ENCODE assay signal across 19 cellular contexts in genomic region chr11:20021212-20021611, GRCh38.
DNase-seq lines count a peak whose midpoint lies in the region; FAIRE-seq and TF ChIP-seq lines count a peak whose summit lies in the region.
"Had no signal": no experiment of that assay in that cellular context is flagged by ENCODE, and none has a peak within 500 bp of the region (broad histone marks: within the 10 kb centered on the region; RNA-seq: fewer than 3 reads in every experiment).

No MANE protein-coding gene starts in this region.

- peak overlapping the region in 2 of 3 experiments; percentile 96 to 97; a peak in 3 of 7 replicates for H3K27ac Mint-ChIP-seq in H9
- H3K27ac Mint-ChIP-seq in neural progenitor cell: no peak overlapping the region
- H3K27ac Mint-ChIP-seq: T-helper 1 cell treated with Interleukin-12 subunit alpha and Interleukin-12 subunit beta and Interleukin-4 antibody, amounts not matched to agents 30 μg/mL and 1 μg/mL, for 36 hours had no signal

- H3K27ac ChIP-seq in H9 (ENCODE audit: insufficient read length, low read depth, low read length) (no peak overlapping the region), endothelial cell of umbilical vein (ENCODE audit: insufficient read depth, low read depth, low read length) (peak overlapping the region; percentile 88), neural progenitor cell (peak overlapping the region; percentile 93), mammary epithelial cell (ENCODE audit: insufficient read depth, low read depth, low read length) (no peak overlapping the region)
- H3K27ac ChIP-seq: BLaER1, HL-60, KMS-11 had no signal

- no peak overlapping the region for H2BK12ac ChIP-seq in H9 (ENCODE audit: insufficient read length, low read depth, low read length)

- CTCF ChIA-PET in endothelial cell of umbilical vein (lab: Charles Lee): no interaction called here
- CTCF ChIA-PET in mammary epithelial cell (lab: Charles Lee; ENCODE audit: low non-redundant PET): no interaction called here

- H3K36me3 ChIP-seq in endothelial cell of umbilical vein (ENCODE audit: control insufficient read depth in 2 of 2, extremely low read depth in 1 of 2, insufficient read depth in 2 of 2, low read length in 2 of 2) (no peaks in the 10 kb centered on the region), neural progenitor cell (no peaks in the 10 kb centered on the region), mammary epithelial cell (ENCODE audit: insufficient read depth, low read length) (no peaks in the 10 kb centered on the region)
- H3K36me3 ChIP-seq: BLaER1 had no signal

- no peaks in the 10 kb centered on the region for H3K9me3 ChIP-seq in H9 (ENCODE audit: control insufficient read depth, low read depth, low read length)
- H3K9me3 ChIP-seq in endothelial cell of umbilical vein (replicated peaks; ENCODE audit: control insufficient read depth, insufficient read depth, low read length): no peaks in the 10 kb centered on the region
- H3K9me3 ChIP-seq in neural progenitor cell (ENCODE audit: low read depth): no peaks in the 10 kb centered on the region
- H3K9me3 ChIP-seq in mammary epithelial cell (replicated peaks; ENCODE audit: insufficient read depth, low read length): no peaks in the 10 kb centered on the region
- H3K9me3 ChIP-seq: BLaER1, MG63 had no signal

- H3K18ac ChIP-seq in H9 (ENCODE audit: insufficient read length, low read depth, low read length): no peak overlapping the region

- peaks cover 40 to 41% of the 10 kb centered on the region in 2 experiments for H3K4me1 Mint-ChIP-seq in H9
- H3K4me1 Mint-ChIP-seq in neural progenitor cell: peaks cover 40% of the 10 kb centered on the region

- H3K23ac ChIP-seq in H9 (ENCODE audit: insufficient read length, low read depth, low read length): no peak overlapping the region

- H3K27me3 ChIP-seq in H9 (ENCODE audit: insufficient read depth, low read length): no peaks in the 10 kb centered on the region
- no peaks in the 10 kb centered on the region for H3K27me3 ChIP-seq in endothelial cell of umbilical vein (ENCODE audit: control insufficient read depth in 2 of 2, insufficient read depth in 2 of 2, low read length in 2 of 2)
- no peaks in the 10 kb centered on the region for H3K27me3 ChIP-seq in neural progenitor cell
- H3K27me3 ChIP-seq in mammary epithelial cell (ENCODE audit: insufficient read depth, low read length): no peaks in the 10 kb centered on the region
- H3K27me3 ChIP-seq: BLaER1, MG63 had no signal

- peaks cover 11% of the 10 kb centered on the region for H3K23me2 ChIP-seq in H9 (ENCODE audit: insufficient read length, low read depth, low read length, poor library complexity, severe bottlenecking)

- H3F3A ChIP-seq in neural progenitor cell (ENCODE audit: low read depth): peaks cover 70% of the 10 kb centered on the region

- H3K4me3 ChIP-seq in endothelial cell of umbilical vein (replicated peaks in 1 of 3; ENCODE audit: insufficient read depth in 1 of 3, low read depth in 1 of 3, low read length in 3 of 3) (no peak overlapping the region), neural progenitor cell (peak overlapping the region; percentile 50), mammary epithelial cell (replicated peaks in 1 of 3; ENCODE audit: insufficient read depth in 1 of 3, low read depth in 2 of 3, low read length in 3 of 3) (no peak overlapping the region)
- H3K4me3 ChIP-seq: BLaER1, MG63 had no signal

- no peak overlapping the region for H3K56ac ChIP-seq in H9 (ENCODE audit: insufficient read length, low read depth, low read length)

- dilution Hi-C loops in endothelial cell of umbilical vein (cut with MboI; ENCODE audit: extremely low pct_ligation_motif_present, low sequenced_read_pairs) (no loop called here), mammary epithelial cell (cut with HindIII; ENCODE audit: low sequenced_read_pairs) (no loop called here)

- DNase-seq in H9 (no peak), NCI-H69 (lab: John Stamatoyannopoulos, UW) (peak; percentile 83), endothelial cell of umbilical vein (ENCODE audit: low read depth, low spot score) (no peak), neural progenitor cell (ENCODE audit: low spot score) (no peak), urothelium cell line (ENCODE audit: low spot score) (no peak), HCEC 1CT (no peak), mammary epithelial cell (no peak)
- DNase-seq: DMS 273 treated with DMSO at 0.1 percent for 48 hours; MG63; NCI-H1694 treated with DMSO at 0.1 percent for 48 hours; NCI-H2171; NCI-H510A treated with DMSO at 0.1 percent for 48 hours; NK-92 treated with Interleukin-12 subunit alpha and Interleukin-12 subunit beta, amount 100 ng/mL, for 24 hours; Right ventricle myocardium superior had no signal

- H3K9me3 Mint-ChIP-seq in H9 (no peaks in the 10 kb centered on the region), neural progenitor cell (no peaks in the 10 kb centered on the region)
- H3K9me3 Mint-ChIP-seq: T-helper 1 cell treated with Interleukin-12 subunit alpha and Interleukin-12 subunit beta and Interleukin-4 antibody, amounts not matched to agents 30 μg/mL and 1 μg/mL, for 36 hours had no signal

- H3K4ac ChIP-seq in H9 (ENCODE audit: low read depth, low read length): no peak overlapping the region

- no peaks in the 10 kb centered on the region for H3K9me1 ChIP-seq in endothelial cell of umbilical vein (replicated peaks; ENCODE audit: control insufficient read depth, extremely low read depth, insufficient read depth, low read length)

- H3K4me3 Mint-ChIP-seq in H9 (peak overlapping the region in 1 of 2 experiments; percentile 75; a peak in 1 of 5 replicates), neural progenitor cell (peak overlapping the region; percentile 42)
- H3K4me3 Mint-ChIP-seq: T-helper 1 cell treated with Interleukin-12 subunit alpha and Interleukin-12 subunit beta and Interleukin-4 antibody, amounts not matched to agents 30 μg/mL and 1 μg/mL, for 36 hours had no signal

- BruUV-seq in endothelial cell of umbilical vein (replicated peaks; lab: Mats Ljungman, UMichigan) (no TSS peak), mammary epithelial cell (replicated peaks; lab: Mats Ljungman, UMichigan) (no TSS peak)

- H2BK15ac ChIP-seq in H9 (ENCODE audit: low read depth, low read length): no peak overlapping the region

- no peak overlapping the region for H2BK120ac ChIP-seq in H9 (ENCODE audit: low read depth, low read length, poor library complexity, severe bottlenecking)

- FAIRE-seq in endothelial cell of umbilical vein (lab: Jason Lieb, UNC): peak; percentile 4
- FAIRE-seq in urothelium cell line (lab: Jason Lieb, UNC): no peak
- FAIRE-seq: GM18507 had no signal

- H4K8ac ChIP-seq in H9 (replicated peaks; ENCODE audit: insufficient read length, low read depth, low read length): no peak overlapping the region

- H4K91ac ChIP-seq in H9 (ENCODE audit: insufficient read length, low read depth, low read length): no peak overlapping the region

- H2AK5ac ChIP-seq in H9 (ENCODE audit: insufficient read length, low read length): no peak overlapping the region

- H3K9ac ChIP-seq in H9 (ENCODE audit: extremely low read depth, insufficient read length, low read length) (no peak overlapping the region), endothelial cell of umbilical vein (replicated peaks; ENCODE audit: extremely low read depth, insufficient read depth, low read length) (no peak overlapping the region), neural progenitor cell (no peak overlapping the region), mammary epithelial cell (ENCODE audit: insufficient read depth, low read length) (no peak overlapping the region)
- H3K9ac ChIP-seq: BLaER1, KMS-11 had no signal

- H2BK20ac ChIP-seq in H9 (ENCODE audit: low read depth, low read length, poor library complexity, severe bottlenecking): no peak overlapping the region

- no peak overlapping the region for H2BK5ac ChIP-seq in H9 (ENCODE audit: insufficient read length, low read length)

- H3K79me2 ChIP-seq in H9 (ENCODE audit: insufficient read depth, low read length) (peaks cover 8% of the 10 kb centered on the region; the same call in 1 of the 2 replicates), endothelial cell of umbilical vein (ENCODE audit: control insufficient read depth, insufficient read depth, low read length) (peaks cover 7% of the 10 kb centered on the region), neural progenitor cell (ENCODE audit: low read depth) (peaks cover 25% of the 10 kb centered on the region), mammary epithelial cell (ENCODE audit: insufficient read depth, low read length) (peaks cover 28% of the 10 kb centered on the region)

- POLR2A ChIA-PET in endothelial cell of umbilical vein (lab: Charles Lee): no interaction called here

- TF ChIP-seq POLR2A in endothelial cell of umbilical vein (IDR thresholded peaks at IDR 0.05; ENCODE audit: low read depth, low read length): no peak

- H3K4me1 ChIP-seq in H9 (ENCODE audit: insufficient read depth, low read length) (peaks cover 42% of the 10 kb centered on the region), endothelial cell of umbilical vein (ENCODE audit: control insufficient read depth, extremely low read depth, insufficient read depth, low read length) (peaks cover 29% of the 10 kb centered on the region), neural progenitor cell (peaks cover 66% of the 10 kb centered on the region), mammary epithelial cell (ENCODE audit: insufficient read depth, low read length) (peaks cover 39% of the 10 kb centered on the region)

- no peak overlapping the region for H3K14ac ChIP-seq in H9 (ENCODE audit: insufficient read depth, low read length)

- intact Hi-C loops in endothelial cell of umbilical vein (cut with micrococcal nuclease): loop anchor here (5.0 kb wide), 2 partner anchors 91 to 649 kb away; no protein-coding TSS in a partner anchor
- intact Hi-C loops in mammary epithelial cell (cut with micrococcal nuclease): no loop called here

- no peak overlapping the region for H4K5ac ChIP-seq in H9 (ENCODE audit: insufficient read length, low read depth, low read length)

- H3K36me3 Mint-ChIP-seq in H9 (ENCODE audit: insufficient read depth in 1 of 3, low read depth in 3 of 3): no peaks in the 10 kb centered on the region; a peak in 1 of 7 replicates
- H3K36me3 Mint-ChIP-seq in neural progenitor cell: peaks cover 3% of the 10 kb centered on the region

- H2AFZ ChIP-seq in H9 (ENCODE audit: low read length) (no peak overlapping the region), endothelial cell of umbilical vein (ENCODE audit: low read depth, low read length) (no peak overlapping the region), neural progenitor cell (replicated peaks) (no peak overlapping the region), mammary epithelial cell (ENCODE audit: low read depth, low read length) (no peak overlapping the region)

- H3T11ph ChIP-seq in H9 (ENCODE audit: low read length): no peak overlapping the region

- TF ChIP-seq CTCF in H9 (conservative IDR thresholded peaks at IDR 0.05): no peak
- TF ChIP-seq CTCF in endothelial cell of umbilical vein (IDR thresholded peaks at IDR 0.05; ENCODE audit: extremely low read depth in 1 of 2, insufficient read depth in 1 of 2, low read depth in 1 of 2, low read length in 2 of 2): no peak
- no peak for TF ChIP-seq CTCF in neural progenitor cell (IDR thresholded peaks at IDR 0.05)
- no peak for TF ChIP-seq CTCF in mammary epithelial cell (conservative IDR thresholded peaks at IDR 0.05 in 1 of 2, IDR thresholded peaks at IDR 0.05 in 1 of 2; ENCODE audit: extremely low read depth in 1 of 2, insufficient read depth in 1 of 2, low read depth in 1 of 2, low read length in 2 of 2)

- peaks cover 3% of the 10 kb centered on the region for H3K79me1 ChIP-seq in H9 (ENCODE audit: insufficient read depth, low read depth, low read length, poor library complexity, severe bottlenecking)

- H4K20me1 ChIP-seq in H9 (ENCODE audit: control insufficient read depth, insufficient read depth, insufficient read length): no peaks in the 10 kb centered on the region
- no peaks in the 10 kb centered on the region for H4K20me1 ChIP-seq in endothelial cell of umbilical vein (replicated peaks; ENCODE audit: control insufficient read depth, extremely low read depth, insufficient read depth, low read length)
- peaks cover 25% of the 10 kb centered on the region for H4K20me1 ChIP-seq in neural progenitor cell (ENCODE audit: low read depth)
- no peaks in the 10 kb centered on the region for H4K20me1 ChIP-seq in mammary epithelial cell (ENCODE audit: insufficient read depth, low read length)
- H4K20me1 ChIP-seq: BLaER1 had no signal

- WGBS in H9 (ENCODE audit: extremely low coverage, insufficient read length, low lambda C conversion rate): no CpG with 5 or more reads among the region's 4 CpGs
- 96% methylated on average over 4 of the region's 4 CpGs for WGBS in mammary epithelial cell (ENCODE audit: low coverage, missing lambda C conversion rate)

- in situ Hi-C loops in mammary epithelial cell (cut with MboI; ENCODE audit: low sequenced_read_pairs in 2 of 2): no loop called here

- no peak overlapping the region for H3K4me2 ChIP-seq in H9 (ENCODE audit: insufficient read depth, insufficient read length, low read length)
- H3K4me2 ChIP-seq in endothelial cell of umbilical vein (ENCODE audit: insufficient read depth, low read length): no peak overlapping the region
- peak overlapping the region; percentile 85 for H3K4me2 ChIP-seq in neural progenitor cell
- H3K4me2 ChIP-seq in mammary epithelial cell (ENCODE audit: insufficient read depth, low read depth, low read length): no peak overlapping the region
- H3K4me2 ChIP-seq: KMS-11 had no signal

- H3K27me3 Mint-ChIP-seq in H9 (ENCODE audit: low read depth) (peaks cover 12% of the 10 kb centered on the region), neural progenitor cell (ENCODE audit: insufficient read depth, low read depth) (peaks cover 12% of the 10 kb centered on the region)

Comparison
In these comparisons a context has a peak if more than half of its experiments do, and no peak if none do; other contexts are left out.
1. H3K27ac ChIP-seq: peak in endothelial cell of umbilical vein (single experiment) and neural progenitor cell (single experiment); none in H9 (single experiment) and mammary epithelial cell (single experiment).